Comparison of ENCODE assay signal across 12 cellular contexts in genomic region chr22:24975813-24976341, GRCh38. TPM values are rescaled to one million over a fixed set of nuclear protein-coding genes. Genes with fewer than 3 reads are reported as not detected.
A peak's percentile ranks its signal among the peaks of the same experiment; 100 is the strongest.
DNase-seq lines count a peak whose midpoint lies in the region; ATAC-seq, FAIRE-seq and TF ChIP-seq lines count a peak whose summit lies in the region.
"Had no signal": no experiment of that assay in that cellular context is flagged by ENCODE, and none has a peak within 500 bp of the region (broad histone marks: within the 10 kb centered on the region; RNA-seq: fewer than 3 reads in every experiment).

No MANE protein-coding gene starts in this region.

- H3K4me3 ChIP-seq in kidney (ENCODE audit: low read length in 2 of 2) = no peak overlapping the region
- no peak overlapping the region for H3K4me3 ChIP-seq in smooth muscle cell

- peaks cover 40% of the 10 kb centered on the region for H3K4me1 Mint-ChIP-seq in chondrocyte (ENCODE audit: low read depth)
- no peaks in the 10 kb centered on the region for H3K4me1 Mint-ChIP-seq in activated naive CD8-positive, alpha-beta T cell treated with anti-CD3 and anti-CD28 coated beads, Interleukin-2, amount 50 U/mL, for 24 hours
- no peaks in the 10 kb centered on the region for H3K4me1 Mint-ChIP-seq in activated T-cell treated with anti-CD3 and anti-CD28 coated beads, Interleukin-2, amount 50 U/mL, for 72 hours (ENCODE audit: low read depth)

- no peaks in the 10 kb centered on the region for H3K9me3 Mint-ChIP-seq in chondrocyte (ENCODE audit: low read depth)
- no peaks in the 10 kb centered on the region for H3K9me3 Mint-ChIP-seq in activated naive CD8-positive, alpha-beta T cell treated with anti-CD3 and anti-CD28 coated beads, Interleukin-2, amount 50 U/mL, for 24 hours
- H3K9me3 Mint-ChIP-seq in activated T-cell treated with anti-CD3 and anti-CD28 coated beads, Interleukin-2, amount 50 U/mL, for 72 hours = no peaks in the 10 kb centered on the region
- H3K9me3 Mint-ChIP-seq: stimulated activated naive B cell treated with anti-CD40 and anti-IgM and Interleukin-4, amounts not matched to agents 10 μg/mL and 1 μg/mL and 100 μg/mL, for 72 hours had no signal

- no peak overlapping the region for H3K9ac ChIP-seq in kidney (ENCODE audit: low read length in 2 of 2)
- H3K9ac ChIP-seq in smooth muscle cell (ENCODE audit: low read depth) = no peak overlapping the region

- H3K36me3 ChIP-seq in kidney (ENCODE audit: control insufficient read depth in 1 of 2, insufficient read depth in 2 of 2, low read length in 2 of 2) = no peaks in the 10 kb centered on the region
- no peaks in the 10 kb centered on the region for H3K36me3 ChIP-seq in smooth muscle cell (ENCODE audit: low read depth)

- H3F3A ChIP-seq in smooth muscle cell (ENCODE audit: low read depth) = no peaks in the 10 kb centered on the region

- TF ChIP-seq CTCF in chondrocyte (IDR thresholded peaks at IDR 0.05) = no peak
- TF ChIP-seq CTCF in kidney (IDR thresholded peaks at IDR 0.05; ENCODE audit: borderline replicate concordance, extremely low read depth, insufficient read depth) = no peak
- TF ChIP-seq CTCF in smooth muscle cell (IDR thresholded peaks at IDR 0.05; ENCODE audit: borderline replicate concordance, insufficient read depth, poor library complexity, severe bottlenecking) = no peak

- no peak overlapping the region for H3K4me3 Mint-ChIP-seq in chondrocyte (ENCODE audit: unreplicated experiment)
- H3K4me3 Mint-ChIP-seq in activated naive CD8-positive, alpha-beta T cell treated with anti-CD3 and anti-CD28 coated beads, Interleukin-2, amount 50 U/mL, for 24 hours = no peak overlapping the region
- H3K4me3 Mint-ChIP-seq in activated T-cell treated with anti-CD3 and anti-CD28 coated beads, Interleukin-2, amount 50 U/mL, for 72 hours = no peak overlapping the region
- H3K4me3 Mint-ChIP-seq: stimulated activated naive B cell treated with anti-CD40 and anti-IgM and Interleukin-4, amounts not matched to agents 10 μg/mL and 1 μg/mL and 100 μg/mL, for 72 hours had no signal

- DNase-seq in HK-2 (ENCODE audit: unreplicated experiment) (peak; percentile 19), chondrocyte (ENCODE audit: low spot score) (no peak), kidney (peak; percentile 73), smooth muscle cell (lab: John Stamatoyannopoulos, UW; ENCODE audit: unreplicated experiment) (no peak), HTR-8/SVneo (ENCODE audit: insufficient read length, low spot score) (no peak)
- DNase-seq in activated naive CD8-positive, alpha-beta T cell treated with anti-CD3 and anti-CD28 coated beads, Interleukin-2, amount 50 U/mL, for 24 hours = no peak
- DNase-seq in activated T-cell treated with anti-CD3 and anti-CD28 coated beads, Interleukin-2, amount 50 U/mL, for 72 hours = no peak
- DNase-seq: effector CD4-positive, alpha-beta T cell; NCI-H82; stimulated activated naive B cell treated with anti-CD40 and anti-IgM and Interleukin-4, amounts not matched to agents 10 μg/mL and 1 μg/mL and 100 μg/mL, for 72 hours had no signal

- peaks cover 12% of the 10 kb centered on the region for H3K79me2 ChIP-seq in smooth muscle cell (ENCODE audit: low read depth)

- H3K27me3 Mint-ChIP-seq in chondrocyte (ENCODE audit: low read depth) = no peaks in the 10 kb centered on the region
- no peaks in the 10 kb centered on the region for H3K27me3 Mint-ChIP-seq in activated naive CD8-positive, alpha-beta T cell treated with anti-CD3 and anti-CD28 coated beads, Interleukin-2, amount 50 U/mL, for 24 hours
- H3K27me3 Mint-ChIP-seq in activated T-cell treated with anti-CD3 and anti-CD28 coated beads, Interleukin-2, amount 50 U/mL, for 72 hours (ENCODE audit: low read depth) = no peaks in the 10 kb centered on the region

- H3K4me2 ChIP-seq in smooth muscle cell = peak overlapping the region; percentile 59

- H3K9me3 ChIP-seq in kidney (ENCODE audit: control insufficient read depth in 1 of 2, low read length in 2 of 2) = no peaks in the 10 kb centered on the region
- H3K9me3 ChIP-seq in smooth muscle cell (replicated peaks; ENCODE audit: low read depth) = no peaks in the 10 kb centered on the region

- intact Hi-C loops in kidney (cut with DNase I) = no loop called here

- H3K27me3 ChIP-seq in smooth muscle cell (ENCODE audit: low read depth) = no peaks in the 10 kb centered on the region

- ATAC-seq in GM21360 (IDR thresholded peaks at IDR 0.05; ENCODE audit: unreplicated experiment) = no peak
- no peak for ATAC-seq in activated naive CD8-positive, alpha-beta T cell treated with anti-CD3 and anti-CD28 coated beads, Interleukin-2, amount 50 U/mL, for 24 hours
- ATAC-seq in activated T-cell treated with anti-CD3 and anti-CD28 coated beads, Interleukin-2, amount 50 U/mL, for 72 hours (replicated peaks in 1 of 2) = no peak
- ATAC-seq: stimulated activated naive B cell treated with anti-CD40 and anti-IgM and Interleukin-4, amounts not matched to agents 10 μg/mL and 1 μg/mL and 100 μg/mL, for 72 hours had no signal

- H3K4me1 ChIP-seq in kidney (ENCODE audit: control insufficient read depth in 1 of 2, insufficient read depth in 1 of 2, low read depth in 1 of 2, low read length in 2 of 2) = peaks cover 9 to 18% of the 10 kb centered on the region in 2 donors
- peaks cover 21% of the 10 kb centered on the region for H3K4me1 ChIP-seq in smooth muscle cell (ENCODE audit: low read depth)

- FAIRE-seq in kidney (lab: Jason Lieb, UNC) (no peak), HTR-8/SVneo (lab: Jason Lieb, UNC) (no peak)
- FAIRE-seq: islet of Langerhans had no signal

- H2AFZ ChIP-seq in smooth muscle cell (ENCODE audit: low read depth) = peak overlapping the region; percentile 76

- 36% methylated on average over 11 of the region's 11 CpGs for WGBS in smooth muscle cell (ENCODE audit: low lambda C conversion rate)

- H3K27ac ChIP-seq in kidney (ENCODE audit: low read depth in 2 of 2, low read length in 2 of 2) (no peak overlapping the region), smooth muscle cell (ENCODE audit: low read depth) (peak overlapping the region; percentile 42)

- no peaks in the 10 kb centered on the region for H4K20me1 ChIP-seq in smooth muscle cell (ENCODE audit: low read depth)

- H3K36me3 Mint-ChIP-seq in chondrocyte (ENCODE audit: low read depth) = no peaks in the 10 kb centered on the region
- no peaks in the 10 kb centered on the region for H3K36me3 Mint-ChIP-seq in activated naive CD8-positive, alpha-beta T cell treated with anti-CD3 and anti-CD28 coated beads, Interleukin-2, amount 50 U/mL, for 24 hours (ENCODE audit: low read depth)
- no peaks in the 10 kb centered on the region for H3K36me3 Mint-ChIP-seq in activated T-cell treated with anti-CD3 and anti-CD28 coated beads, Interleukin-2, amount 50 U/mL, for 72 hours (ENCODE audit: insufficient read depth in 2 of 2)
- H3K36me3 Mint-ChIP-seq: stimulated activated naive B cell treated with anti-CD40 and anti-IgM and Interleukin-4, amounts not matched to agents 10 μg/mL and 1 μg/mL and 100 μg/mL, for 72 hours had no signal

- H3K27ac Mint-ChIP-seq in chondrocyte (ENCODE audit: unreplicated experiment) = peak overlapping the region; percentile 32
- no peak overlapping the region for H3K27ac Mint-ChIP-seq in activated naive CD8-positive, alpha-beta T cell treated with anti-CD3 and anti-CD28 coated beads, Interleukin-2, amount 50 U/mL, for 24 hours
- no peak overlapping the region for H3K27ac Mint-ChIP-seq in activated T-cell treated with anti-CD3 and anti-CD28 coated beads, Interleukin-2, amount 50 U/mL, for 72 hours
- H3K27ac Mint-ChIP-seq: stimulated activated naive B cell treated with anti-CD40 and anti-IgM and Interleukin-4, amounts not matched to agents 10 μg/mL and 1 μg/mL and 100 μg/mL, for 72 hours had no signal

RNA-seq across cellular contexts. Expression of gene KIAA1671, which starts 23.4 kb away (rescaled TPM):
- 27.5 to 36.6 TPM (median 28.5 TPM) in 3 replicates for total RNA-seq in chondrocyte
- 65.2 TPM for total RNA-seq in kidney
- polyA plus RNA-seq in kidney (ENCODE audit: insufficient read depth, low read depth, low replicate concordance) = 7.3 TPM
- 4.8 and 7.6 TPM in 2 replicates for total RNA-seq in smooth muscle cell
- 1.7 and 3.4 TPM in 2 replicates for polyA plus RNA-seq in smooth muscle cell
- 10 to 100 TPM in 1 of 2 donors, 1 to 10 TPM in 1; 6.6 to 10.8 TPM for total RNA-seq in activated T-cell treated with anti-CD3 and anti-CD28 coated beads, Interleukin-2, amount 50 U/mL, for 72 hours

RNA-seq across cellular contexts. Expression of gene LHFPL7, which starts 29.4 kb away (rescaled TPM):
- not detected in 3 replicates for total RNA-seq in chondrocyte
- total RNA-seq in kidney = not detected
- not detected for polyA plus RNA-seq in kidney (ENCODE audit: insufficient read depth, low read depth, low replicate concordance)
- not detected in 2 replicates for total RNA-seq in smooth muscle cell
- polyA plus RNA-seq in smooth muscle cell = not detected in 2 replicates
- total RNA-seq in activated T-cell treated with anti-CD3 and anti-CD28 coated beads, Interleukin-2, amount 50 U/mL, for 72 hours = not detected

Comparison
In these comparisons a context has a peak if more than half of its experiments do, and no peak if none do; other contexts are left out.
1. DNase-seq: peak in HK-2 (single experiment) and kidney (single experiment); none in chondrocyte (single experiment), smooth muscle cell (single experiment), activated naive CD8-positive, alpha-beta T cell treated with anti-CD3 and anti-CD28 coated beads, Interleukin-2, amount 50 U/mL, for 24 hours (single experiment), HTR-8/SVneo (single experiment) and activated T-cell treated with anti-CD3 and anti-CD28 coated beads, Interleukin-2, amount 50 U/mL, for 72 hours (0 of 2).